In the genomic region with DNA sequence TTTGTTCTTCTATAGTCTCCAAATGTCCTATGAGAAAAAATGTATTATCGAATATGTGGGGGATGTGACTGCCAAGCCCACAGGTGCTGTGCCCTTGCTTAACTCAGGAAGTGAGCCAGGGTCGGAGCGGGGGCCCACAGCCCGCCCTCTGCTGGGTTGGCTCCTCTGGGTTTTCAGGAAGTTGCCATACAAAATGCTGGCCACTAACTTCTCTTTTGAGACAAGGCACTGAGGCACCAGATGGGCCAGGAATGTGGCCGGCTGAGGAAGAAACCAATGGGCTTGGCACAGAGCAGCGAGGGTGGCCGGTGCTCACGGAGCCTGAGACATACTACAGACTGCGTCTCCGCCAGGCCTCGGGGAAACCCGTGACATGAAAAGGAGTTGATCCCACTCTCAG, we compare ENCODE assay signal across 11 cellular contexts. TPM values are rescaled to one million over a fixed set of nuclear protein-coding genes. Genes with fewer than 3 reads are reported as not detected.
A peak's percentile ranks its signal among the peaks of the same experiment; 100 is the strongest.
DNase-seq lines count a peak whose midpoint lies in the region; ATAC-seq, FAIRE-seq and TF ChIP-seq lines count a peak whose summit lies in the region.
"Had no signal": no experiment of that assay in that cellular context is flagged by ENCODE, and none has a peak within 500 bp of the region (broad histone marks: within the 10 kb centered on the region; RNA-seq: fewer than 3 reads in every experiment).

No MANE protein-coding gene starts in this region.

- no TSS peak for BruUV-seq in PC-3 (replicated peaks; lab: Mats Ljungman, UMichigan)

- H3K36me3 ChIP-seq in left ventricle myocardium inferior (peaks cover 27% of the 10 kb centered on the region), sigmoid colon (peaks cover 6 to 18% (median 13%) of the 10 kb centered on the region in 4 donors), PC-3 (ENCODE audit: low read depth, low read length) (no peaks in the 10 kb centered on the region)

- H3K27me3 Mint-ChIP-seq in T-helper 17 cell = no peaks in the 10 kb centered on the region

- no peaks in the 10 kb centered on the region for H3K79me2 ChIP-seq in PC-3 (ENCODE audit: low read length)

- H3K9ac ChIP-seq in PC-3 (ENCODE audit: low read length) = no peak overlapping the region

- CTCF ChIA-PET in PC-3 (lab: Charles Lee) = no interaction called here

- H2AFZ ChIP-seq in PC-3 (ENCODE audit: low read length) = no peak overlapping the region

- intact Hi-C loops in left ventricle myocardium inferior (cut with micrococcal nuclease) = no loop called here
- intact Hi-C loops in sigmoid colon (cut with DNase I) = loop anchor here (5.0 kb wide), 1 partner anchor 38 kb away; no protein-coding TSS in a partner anchor
- intact Hi-C loops in PC-3 (cut with micrococcal nuclease) = no loop called here

- H3K4me3 Mint-ChIP-seq in T-helper 17 cell = no peak overlapping the region

- no peaks in the 10 kb centered on the region for H3F3A ChIP-seq in PC-3 (ENCODE audit: low read length, unreplicated experiment)

- no peak overlapping the region for H3K4me2 ChIP-seq in PC-3 (ENCODE audit: low read length)

- H3K9me3 ChIP-seq in T-helper 17 cell (ENCODE audit: control insufficient read depth, low read length, poor library complexity, severe bottlenecking) (no peaks in the 10 kb centered on the region), left ventricle myocardium inferior (replicated peaks) (no peaks in the 10 kb centered on the region), sigmoid colon (no peaks in the 10 kb centered on the region), PC-3 (ENCODE audit: low read length) (no peaks in the 10 kb centered on the region)

- peak overlapping the region; percentile 88 for H3K27ac Mint-ChIP-seq in T-helper 17 cell

- ATAC-seq in T-helper 17 cell = no peak
- ATAC-seq in PC-3 = no peak

- TF ChIP-seq CTCF in left ventricle myocardium inferior (IDR thresholded peaks at IDR 0.05; ENCODE audit: borderline replicate concordance) (no peak), sigmoid colon (IDR thresholded peaks at IDR 0.05) (no peak), PC-3 (conservative IDR thresholded peaks at IDR 0.05; ENCODE audit: low read depth, low read length) (no peak)

- no peak overlapping the region for H3K4me3 ChIP-seq in left ventricle myocardium inferior
- no peak overlapping the region for H3K4me3 ChIP-seq in sigmoid colon
- H3K4me3 ChIP-seq in PC-3 (ENCODE audit: low read length) = no peak overlapping the region

- H3K27ac ChIP-seq in left ventricle myocardium inferior (replicated peaks) = peak overlapping the region; percentile 90
- H3K27ac ChIP-seq in sigmoid colon = peak overlapping the region; percentile 28 to 63 (median 42)
- H3K27ac ChIP-seq in PC-3 (ENCODE audit: low read length) = no peak overlapping the region

- DNase-seq in GDM1 (lab: John Stamatoyannopoulos, UW) = peak; percentile 45
- no peak for DNase-seq in T-helper 17 cell
- peak; percentile 57 for DNase-seq in left ventricle myocardium inferior
- DNase-seq in sigmoid colon = peak; percentile 77
- no peak for DNase-seq in GM03348 (ENCODE audit: low spot score)
- DNase-seq in PC-3 = no peak
- DNase-seq in frontal cortex (ENCODE audit: low spot score in 2 of 2) = no peak
- DNase-seq in effector CD4-positive, alpha-beta T cell = no peak
- DNase-seq: amniotic stem cell, EL had no signal

- H3K4me1 ChIP-seq in left ventricle myocardium inferior (peaks cover 100% of the 10 kb centered on the region), sigmoid colon (peaks cover 0 to 44% (median 29%) of the 10 kb centered on the region in 4 donors), PC-3 (ENCODE audit: insufficient read depth, low read length) (no peaks in the 10 kb centered on the region)

- H3K36me3 Mint-ChIP-seq in T-helper 17 cell (ENCODE audit: low read depth) = peaks cover 10% of the 10 kb centered on the region

- no peaks in the 10 kb centered on the region for H3K9me2 ChIP-seq in PC-3 (replicated peaks; ENCODE audit: low read length)

- H3K4me1 Mint-ChIP-seq in T-helper 17 cell = peaks cover 64% of the 10 kb centered on the region

- no peak for TF ChIP-seq POLR2A in sigmoid colon (IDR thresholded peaks at IDR 0.05)

- POLR2A ChIA-PET in PC-3 (lab: Charles Lee; ENCODE audit: unreplicated experiment) = no interaction called here

- no peaks in the 10 kb centered on the region for H4K20me1 ChIP-seq in PC-3 (ENCODE audit: low read length)

- TF ChIP-seq EP300 in sigmoid colon (IDR thresholded peaks at IDR 0.05) = no peak

- WGBS in sigmoid colon, 2 donors = 57 to 90% methylated on average over 12 of the region's 12 CpGs

- H3K27me3 ChIP-seq in left ventricle myocardium inferior (ENCODE audit: low read depth) (no peaks in the 10 kb centered on the region), sigmoid colon (no peaks in the 10 kb centered on the region), PC-3 (ENCODE audit: low read length) (no peaks in the 10 kb centered on the region)

- FAIRE-seq in frontal cortex (lab: Jason Lieb, UNC) = no peak
- FAIRE-seq: GM19239 had no signal

RNA-seq across cellular contexts. Expression of a gene that starts 58.9 kb away (rescaled TPM):
- total RNA-seq in T-helper 17 cell (10 to 100 TPM; 68.5 to 69.2 TPM), left ventricle myocardium inferior (53.4 TPM), sigmoid colon (10 to 100 TPM; 32.3 to 36.6 (median 34.4) TPM), PC-3 (2014; rRNA removed) (16.5 and 19.4 TPM in 2 replicates), frontal cortex (23.2 TPM)
- 10 to 100 TPM in 2 of 3 donors, 1 to 10 TPM in 1; 9.6 to 36.4 (median 12.0) TPM for polyA plus RNA-seq in sigmoid colon

Comparison
In these comparisons a context has a peak if more than half of its experiments do, and no peak if none do; other contexts are left out.
1. DNase-seq: peak in GDM1 (single experiment), left ventricle myocardium inferior (single experiment) and sigmoid colon (single experiment); none in T-helper 17 cell (0 of 3), GM03348 (single experiment), PC-3 (single experiment), frontal cortex (0 of 2) and effector CD4-positive, alpha-beta T cell (single experiment).